In the genomic region with DNA sequence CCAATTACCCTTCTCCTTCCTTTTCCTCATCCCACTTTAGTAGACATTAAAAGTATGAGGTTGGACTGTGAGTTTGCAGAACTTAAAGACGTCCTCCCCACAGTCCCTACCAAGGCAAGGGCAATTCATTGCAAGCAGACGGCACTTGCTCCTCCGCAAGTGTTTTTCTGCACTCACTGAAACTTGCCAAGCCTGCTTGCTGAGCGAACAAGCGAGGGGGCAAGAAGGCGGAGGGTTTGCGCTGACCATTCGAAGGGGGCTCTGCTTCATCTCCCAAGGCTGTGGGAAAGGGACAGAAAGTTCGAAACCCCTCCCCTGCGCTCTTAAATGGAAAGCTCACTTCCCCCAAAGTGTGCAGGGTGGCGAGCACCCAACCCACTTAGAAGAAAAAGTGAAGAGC, we compare ENCODE assay signal across 10 cellular contexts. TPM values are rescaled to one million over a fixed set of nuclear protein-coding genes. Genes with fewer than 3 reads are reported as not detected.
DNase-seq lines count a peak whose midpoint lies in the region; ATAC-seq and TF ChIP-seq lines count a peak whose summit lies in the region.
"Had no signal": no experiment of that assay in that cellular context is flagged by ENCODE, and none has a peak within 500 bp of the region (broad histone marks: within the 10 kb centered on the region; RNA-seq: fewer than 3 reads in every experiment).

No MANE protein-coding gene starts in this region.

- H3K27ac ChIP-seq in right lobe of liver, result peak overlapping the region in 1 of 3 donors; percentile 73
- peak overlapping the region; percentile 7 for H3K27ac ChIP-seq in subcutaneous abdominal adipose tissue (ENCODE audit: low read depth, low read length)

- H3K36me3 Mint-ChIP-seq in IgD-negative memory B cell (peaks cover 3% of the 10 kb centered on the region), chondrocyte (ENCODE audit: low read depth) (no peaks in the 10 kb centered on the region)
- no peaks in the 10 kb centered on the region for H3K36me3 Mint-ChIP-seq in activated naive CD8-positive, alpha-beta T cell treated with anti-CD3 and anti-CD28 coated beads, Interleukin-2, amount 50 U/mL, for 24 hours (ENCODE audit: low read depth)

- peak overlapping the region; percentile 21 to 95 (median 30) for H3K4me3 Mint-ChIP-seq in IgD-negative memory B cell
- H3K4me3 Mint-ChIP-seq in chondrocyte (ENCODE audit: unreplicated experiment), result peak overlapping the region; percentile 81
- H3K4me3 Mint-ChIP-seq in activated naive CD8-positive, alpha-beta T cell treated with anti-CD3 and anti-CD28 coated beads, Interleukin-2, amount 50 U/mL, for 24 hours, result no peak overlapping the region

- H3K9me3 Mint-ChIP-seq in IgD-negative memory B cell (no peaks in the 10 kb centered on the region), chondrocyte (ENCODE audit: low read depth) (no peaks in the 10 kb centered on the region)
- H3K9me3 Mint-ChIP-seq in activated naive CD8-positive, alpha-beta T cell treated with anti-CD3 and anti-CD28 coated beads, Interleukin-2, amount 50 U/mL, for 24 hours, result no peaks in the 10 kb centered on the region
- H3K9me3 Mint-ChIP-seq: activated T-cell treated with anti-CD3 and anti-CD28 coated beads, Interleukin-2, amount 50 U/mL, for 72 hours; stimulated activated naive CD8-positive, alpha-beta T cell treated with anti-CD3 and anti-CD28 coated beads, Interleukin-15, Interleukin-2, amounts not matched to agents 100 ng/mL and 50 ng/mL, for 24 hours had no signal

- H3K27me3 ChIP-seq in right lobe of liver (no peaks in the 10 kb centered on the region), subcutaneous abdominal adipose tissue (ENCODE audit: control insufficient read depth in 5 of 5, insufficient read depth in 4 of 5, low read length in 5 of 5) (peaks cover 0 to 23% (median 11%) of the 10 kb centered on the region in 5 donors)

- DNase-seq in chondrocyte (ENCODE audit: low spot score) (no peak), right lobe of liver (no peak), SIG-M5 (lab: John Stamatoyannopoulos, UW) (no peak), SKM-1 (lab: John Stamatoyannopoulos, UW; ENCODE audit: unreplicated experiment) (no peak)
- DNase-seq in activated naive CD8-positive, alpha-beta T cell treated with anti-CD3 and anti-CD28 coated beads, Interleukin-2, amount 50 U/mL, for 24 hours, result no peak
- DNase-seq: activated T-cell treated with anti-CD3 and anti-CD28 coated beads, Interleukin-2, amount 50 U/mL, for 72 hours had no signal

- TF ChIP-seq POLR2A in right lobe of liver (IDR thresholded peaks at IDR 0.05), result no peak

- 20% methylated on average over 11 of the region's 11 CpGs for WGBS in right lobe of liver (ENCODE audit: insufficient coverage, low coverage, low lambda C conversion rate, missing lambda C conversion rate)

- H3K4me1 Mint-ChIP-seq in IgD-negative memory B cell (peaks cover 0 to 7% (median 5%) of the 10 kb centered on the region in 3 donors), chondrocyte (ENCODE audit: low read depth) (peaks cover 34% of the 10 kb centered on the region)
- H3K4me1 Mint-ChIP-seq in activated naive CD8-positive, alpha-beta T cell treated with anti-CD3 and anti-CD28 coated beads, Interleukin-2, amount 50 U/mL, for 24 hours, result peaks cover 13% of the 10 kb centered on the region

- H3K4me1 ChIP-seq in right lobe of liver (no peaks in the 10 kb centered on the region), subcutaneous abdominal adipose tissue (ENCODE audit: control insufficient read depth in 5 of 5, insufficient read depth in 5 of 5, low read length in 5 of 5) (peaks cover 3 to 19% (median 11%) of the 10 kb centered on the region in 5 donors)

- H3K27me3 Mint-ChIP-seq in IgD-negative memory B cell (peaks cover 39% of the 10 kb centered on the region), chondrocyte (ENCODE audit: low read depth) (no peaks in the 10 kb centered on the region)
- peaks cover 32% of the 10 kb centered on the region for H3K27me3 Mint-ChIP-seq in activated naive CD8-positive, alpha-beta T cell treated with anti-CD3 and anti-CD28 coated beads, Interleukin-2, amount 50 U/mL, for 24 hours

- intact Hi-C loops in right lobe of liver (cut with DNase I), result no loop called here

- H3K27ac Mint-ChIP-seq in IgD-negative memory B cell (no peak overlapping the region), chondrocyte (ENCODE audit: unreplicated experiment) (peak overlapping the region; percentile 91)
- no peak overlapping the region for H3K27ac Mint-ChIP-seq in activated naive CD8-positive, alpha-beta T cell treated with anti-CD3 and anti-CD28 coated beads, Interleukin-2, amount 50 U/mL, for 24 hours
- H3K27ac Mint-ChIP-seq: activated T-cell treated with anti-CD3 and anti-CD28 coated beads, Interleukin-2, amount 50 U/mL, for 72 hours; stimulated activated naive CD8-positive, alpha-beta T cell treated with anti-CD3 and anti-CD28 coated beads, Interleukin-15, Interleukin-2, amounts not matched to agents 100 ng/mL and 50 ng/mL, for 24 hours had no signal

- H3K36me3 ChIP-seq in right lobe of liver (no peaks in the 10 kb centered on the region), subcutaneous abdominal adipose tissue (ENCODE audit: control insufficient read depth in 5 of 5, insufficient read depth in 5 of 5, low read length in 5 of 5) (no peaks in the 10 kb centered on the region)

- H3K9me3 ChIP-seq in right lobe of liver, result no peaks in the 10 kb centered on the region
- H3K9me3 ChIP-seq in subcutaneous abdominal adipose tissue (ENCODE audit: control insufficient read depth in 5 of 5, low read length in 5 of 5), result no peaks in the 10 kb centered on the region

- peak overlapping the region; percentile 46 to 56 (median 53) for H3K4me3 ChIP-seq in right lobe of liver
- peak overlapping the region; percentile 58 to 75 (median 69) for H3K4me3 ChIP-seq in subcutaneous abdominal adipose tissue (ENCODE audit: low read depth in 1 of 5, low read length in 5 of 5)

- no peak for ATAC-seq in right lobe of liver
- ATAC-seq in GM21786 (IDR thresholded peaks at IDR 0.05; ENCODE audit: unreplicated experiment), result no peak
- no peak for ATAC-seq in activated naive CD8-positive, alpha-beta T cell treated with anti-CD3 and anti-CD28 coated beads, Interleukin-2, amount 50 U/mL, for 24 hours
- ATAC-seq: activated T-cell treated with anti-CD3 and anti-CD28 coated beads, Interleukin-2, amount 50 U/mL, for 72 hours had no signal

- TF ChIP-seq CTCF in chondrocyte (IDR thresholded peaks at IDR 0.05) (no peak), right lobe of liver (IDR thresholded peaks at IDR 0.05) (no peak)

- H3K9ac ChIP-seq in subcutaneous abdominal adipose tissue (ENCODE audit: low read length in 5 of 5), result peak overlapping the region in 1 of 5 donors; percentile 26

RNA-seq across cellular contexts. Expression of a gene that starts 1.5 kb away (rescaled TPM):
- 0.19 TPM for polyA plus RNA-seq in IgD-negative memory B cell
- total RNA-seq in chondrocyte (12.0 to 13.9 TPM (median 12.1 TPM) in 3 replicates), right lobe of liver (1 to 10 TPM; 2.2 to 10.0 (median 4.6) TPM)
